22 cellular contexts compared by ENCODE assay signal in genomic region chr2:148523315-148523714, GRCh38.
DNase-seq lines count a peak whose midpoint lies in the region; ATAC-seq lines count a peak whose summit lies in the region.
"Had no signal": no experiment of that assay in that cellular context is flagged by ENCODE, and none has a peak within 500 bp of the region (broad histone marks: within the 10 kb centered on the region; RNA-seq: fewer than 3 reads in every experiment).

No MANE protein-coding gene starts in this region.

- H3K27me3 Mint-ChIP-seq in activated T-cell treated with anti-CD3 and anti-CD28 coated beads, Interleukin-2, amount 50 U/mL, for 24 hours: no peaks in the 10 kb centered on the region
- H3K27me3 Mint-ChIP-seq in activated T-cell treated with anti-CD3 and anti-CD28 coated beads, Interleukin-2, amount 50 U/mL, for 4 hours (ENCODE audit: low read depth): no peaks in the 10 kb centered on the region
- H3K27me3 Mint-ChIP-seq in CD8-positive, alpha-beta memory T cell: peaks cover 0 to 3% of the 10 kb centered on the region in 2 donors
- H3K27me3 Mint-ChIP-seq in activated T-helper 2 cell treated with anti-CD3 and anti-CD28 coated beads, Interferon-gamma antibody, Interleukin-2, Interleukin-4, amounts not matched to agents 10 μg/mL and 5 μg/mL and 100 μg/mL, durations not matched to agents 14 hours and 24 hours and 36 hours (ENCODE audit: low read depth): no peaks in the 10 kb centered on the region
- H3K27me3 Mint-ChIP-seq in naive thymus-derived CD8-positive, alpha-beta T cell: no peaks in the 10 kb centered on the region
- H3K27me3 Mint-ChIP-seq: naive B cell had no signal

- H3K36me3 Mint-ChIP-seq in activated T-cell treated with anti-CD3 and anti-CD28 coated beads, Interleukin-2, amount 50 U/mL, for 24 hours (ENCODE audit: low read depth): no peaks in the 10 kb centered on the region
- H3K36me3 Mint-ChIP-seq in activated T-cell treated with anti-CD3 and anti-CD28 coated beads, Interleukin-2, amount 50 U/mL, for 4 hours (ENCODE audit: insufficient read depth): no peaks in the 10 kb centered on the region
- H3K36me3 Mint-ChIP-seq in CD8-positive, alpha-beta memory T cell: peaks cover 0 to 4% (median 2%) of the 10 kb centered on the region in 3 donors
- H3K36me3 Mint-ChIP-seq in activated T-helper 2 cell treated with anti-CD3 and anti-CD28 coated beads, Interferon-gamma antibody, Interleukin-2, Interleukin-4, amounts not matched to agents 10 μg/mL and 5 μg/mL and 100 μg/mL, durations not matched to agents 14 hours and 24 hours and 36 hours (ENCODE audit: low read depth): no peaks in the 10 kb centered on the region
- peaks cover 0 to 2% (median 0%) of the 10 kb centered on the region in 3 donors for H3K36me3 Mint-ChIP-seq in naive thymus-derived CD8-positive, alpha-beta T cell

- DNase-seq in activated T-cell treated with anti-CD3 and anti-CD28 coated beads, Interleukin-2, amount 50 U/mL, for 24 hours: no peak
- no peak for DNase-seq in activated T-cell treated with anti-CD3 and anti-CD28 coated beads, Interleukin-2, amount 50 U/mL, for 4 hours
- DNase-seq in CD8-positive, alpha-beta memory T cell: no peak
- DNase-seq in activated T-helper 2 cell treated with anti-CD3 and anti-CD28 coated beads, Interferon-gamma antibody, Interleukin-2, Interleukin-4, amounts not matched to agents 10 μg/mL and 5 μg/mL and 100 μg/mL, durations not matched to agents 14 hours and 24 hours and 36 hours (ENCODE audit: low spot score): no peak
- no peak for DNase-seq in naive thymus-derived CD8-positive, alpha-beta T cell
- DNase-seq in NCI-H2171 treated with DMSO at 0.1 percent for 48 hours (lab: John Stamatoyannopoulos, UW) (no peak), left colon (no peak), amniotic stem cell (lab: John Stamatoyannopoulos, UW) (no peak)
- DNase-seq: DMS 273 treated with DMSO at 0.1 percent for 48 hours; erythroblast; foreskin fibroblast; immature natural killer cell; naive B cell; NCI-H524; Peyer's patch; small intestine; stimulated activated CD4-positive, alpha-beta T cell treated with anti-CD3 and anti-CD28 coated beads, Interleukin-1b, Interleukin-23, amount 100 ng/mL, for 48 hours; uterus had no signal

- CTCF ChIA-PET in CD8-positive, alpha-beta memory T cell (lab: Charles Lee): interaction anchor here (1.9 to 2.3 kb wide), 3 partner anchors 14 to 30 kb away, joined by 9 to 15 read pairs (median 11); no protein-coding TSS in a partner anchor

- POLR2A ChIA-PET in CD8-positive, alpha-beta memory T cell (lab: Charles Lee): interaction anchor here (0.6 to 1.6 kb wide), 3 partner anchors 123 to 678 kb away, joined by 3 to 7 read pairs (median 4); partner anchors contain the start of gene ACVR2A
- POLR2A ChIA-PET in naive thymus-derived CD8-positive, alpha-beta T cell (lab: Charles Lee): interaction anchor here (0.8 to 9.0 kb wide), 6 partner anchors 14 to 502 kb away, joined by 3 to 90 read pairs (median 8); partner anchors contain the start of genes MBD5 and ORC4

- H3K27ac Mint-ChIP-seq in activated T-cell treated with anti-CD3 and anti-CD28 coated beads, Interleukin-2, amount 50 U/mL, for 24 hours: peak overlapping the region; percentile 65
- H3K27ac Mint-ChIP-seq in CD8-positive, alpha-beta memory T cell: peak overlapping the region; percentile 82 to 97 (median 89)
- peak overlapping the region; percentile 23 for H3K27ac Mint-ChIP-seq in activated T-helper 2 cell treated with anti-CD3 and anti-CD28 coated beads, Interferon-gamma antibody, Interleukin-2, Interleukin-4, amounts not matched to agents 10 μg/mL and 5 μg/mL and 100 μg/mL, durations not matched to agents 14 hours and 24 hours and 36 hours
- peak overlapping the region; percentile 69 to 97 (median 92) for H3K27ac Mint-ChIP-seq in naive thymus-derived CD8-positive, alpha-beta T cell
- H3K27ac Mint-ChIP-seq: naive B cell had no signal

- no peak overlapping the region for H3K27ac ChIP-seq in CD8-positive, alpha-beta memory T cell (ENCODE audit: low read depth, low read length)
- H3K27ac ChIP-seq: C4-2B, hepatocyte, Peyer's patch, uterus had no signal

- no peaks in the 10 kb centered on the region for H3K9me3 ChIP-seq in CD8-positive, alpha-beta memory T cell (ENCODE audit: low read length)
- H3K9me3 ChIP-seq: Peyer's patch, uterus had no signal

- no peak for ATAC-seq in activated T-cell treated with anti-CD3 and anti-CD28 coated beads, Interleukin-2, amount 50 U/mL, for 4 hours
- ATAC-seq in naive thymus-derived CD8-positive, alpha-beta T cell: no peak
- ATAC-seq in left colon: no peak
- ATAC-seq: HepG2, left lobe of liver had no signal

- H3K27me3 ChIP-seq in CD8-positive, alpha-beta memory T cell (ENCODE audit: insufficient read depth, low read length, poor library complexity, severe bottlenecking): no peaks in the 10 kb centered on the region
- H3K27me3 ChIP-seq: hepatocyte, Peyer's patch, uterus had no signal

- H3K4me1 Mint-ChIP-seq in activated T-cell treated with anti-CD3 and anti-CD28 coated beads, Interleukin-2, amount 50 U/mL, for 24 hours (ENCODE audit: low read depth): peaks cover 76% of the 10 kb centered on the region
- H3K4me1 Mint-ChIP-seq in activated T-cell treated with anti-CD3 and anti-CD28 coated beads, Interleukin-2, amount 50 U/mL, for 4 hours (ENCODE audit: low read depth): peaks cover 78% of the 10 kb centered on the region
- H3K4me1 Mint-ChIP-seq in CD8-positive, alpha-beta memory T cell: peaks cover 60 to 77% (median 71%) of the 10 kb centered on the region in 3 donors
- H3K4me1 Mint-ChIP-seq in activated T-helper 2 cell treated with anti-CD3 and anti-CD28 coated beads, Interferon-gamma antibody, Interleukin-2, Interleukin-4, amounts not matched to agents 10 μg/mL and 5 μg/mL and 100 μg/mL, durations not matched to agents 14 hours and 24 hours and 36 hours (ENCODE audit: low read depth): peaks cover 52% of the 10 kb centered on the region
- peaks cover 48 to 83% (median 80%) of the 10 kb centered on the region in 4 donors for H3K4me1 Mint-ChIP-seq in naive thymus-derived CD8-positive, alpha-beta T cell

- H3K9me3 Mint-ChIP-seq in activated T-cell treated with anti-CD3 and anti-CD28 coated beads, Interleukin-2, amount 50 U/mL, for 24 hours: peaks cover 3% of the 10 kb centered on the region
- H3K9me3 Mint-ChIP-seq in activated T-cell treated with anti-CD3 and anti-CD28 coated beads, Interleukin-2, amount 50 U/mL, for 4 hours: peaks cover 4% of the 10 kb centered on the region
- no peaks in the 10 kb centered on the region for H3K9me3 Mint-ChIP-seq in CD8-positive, alpha-beta memory T cell
- peaks cover 3% of the 10 kb centered on the region for H3K9me3 Mint-ChIP-seq in activated T-helper 2 cell treated with anti-CD3 and anti-CD28 coated beads, Interferon-gamma antibody, Interleukin-2, Interleukin-4, amounts not matched to agents 10 μg/mL and 5 μg/mL and 100 μg/mL, durations not matched to agents 14 hours and 24 hours and 36 hours
- H3K9me3 Mint-ChIP-seq in naive thymus-derived CD8-positive, alpha-beta T cell: peaks cover 0 to 20% (median 0%) of the 10 kb centered on the region in 9 donors
- H3K9me3 Mint-ChIP-seq: immature natural killer cell, naive B cell had no signal

- H3K36me3 ChIP-seq in CD8-positive, alpha-beta memory T cell (ENCODE audit: insufficient read depth, low read length): no peaks in the 10 kb centered on the region
- H3K36me3 ChIP-seq: Peyer's patch, uterus had no signal

- peaks cover 71% of the 10 kb centered on the region for H3K4me1 ChIP-seq in CD8-positive, alpha-beta memory T cell (ENCODE audit: insufficient read depth, low read length)
- H3K4me1 ChIP-seq: Peyer's patch, uterus had no signal

- H3K4me3 ChIP-seq in CD8-positive, alpha-beta memory T cell (ENCODE audit: low read length): no peak overlapping the region
- H3K4me3 ChIP-seq: hepatocyte, Peyer's patch, uterus had no signal

- no peak overlapping the region for H3K4me3 Mint-ChIP-seq in activated T-cell treated with anti-CD3 and anti-CD28 coated beads, Interleukin-2, amount 50 U/mL, for 24 hours
- no peak overlapping the region for H3K4me3 Mint-ChIP-seq in activated T-cell treated with anti-CD3 and anti-CD28 coated beads, Interleukin-2, amount 50 U/mL, for 4 hours
- peak overlapping the region in 6 of 7 donors; percentile 0 to 51 (median 10) for H3K4me3 Mint-ChIP-seq in CD8-positive, alpha-beta memory T cell
- no peak overlapping the region for H3K4me3 Mint-ChIP-seq in activated T-helper 2 cell treated with anti-CD3 and anti-CD28 coated beads, Interferon-gamma antibody, Interleukin-2, Interleukin-4, amounts not matched to agents 10 μg/mL and 5 μg/mL and 100 μg/mL, durations not matched to agents 14 hours and 24 hours and 36 hours (ENCODE audit: low read depth)
- peak overlapping the region in 9 of 10 donors; percentile 6 to 78 (median 48) for H3K4me3 Mint-ChIP-seq in naive thymus-derived CD8-positive, alpha-beta T cell
- H3K4me3 Mint-ChIP-seq: immature natural killer cell, naive B cell had no signal

- intact Hi-C loops in activated T-helper 2 cell treated with anti-CD3 and anti-CD28 coated beads, Interferon-gamma antibody, Interleukin-2, Interleukin-4, amounts not matched to agents 10 μg/mL and 5 μg/mL and 100 μg/mL, durations not matched to agents 14 hours and 24 hours and 36 hours (cut with micrococcal nuclease): loop anchor here (5.0 to 10.0 kb wide), 4 partner anchors 354 to 1229 kb away; partner anchors contain the start of gene KIF5C
- intact Hi-C loops in left colon (cut with DNase I, micrococcal nuclease): no loop called here

Comparison
In these comparisons a context has a peak if more than half of its experiments do, and no peak if none do; other contexts are left out.
1. H3K27ac Mint-ChIP-seq: peak in every context shown above with its lines; median percentile 92 in naive thymus-derived CD8-positive, alpha-beta T cell; 89 in CD8-positive, alpha-beta memory T cell; 65 in activated T-cell treated with anti-CD3 and anti-CD28 coated beads, Interleukin-2, amount 50 U/mL, for 24 hours; 23 in activated T-helper 2 cell treated with anti-CD3 and anti-CD28 coated beads, Interferon-gamma antibody, Interleukin-2, Interleukin-4, amounts not matched to agents 10 μg/mL and 5 μg/mL and 100 μg/mL, durations not matched to agents 14 hours and 24 hours and 36 hours.
2. H3K4me3 Mint-ChIP-seq: peak in CD8-positive, alpha-beta memory T cell (6 of 7) and naive thymus-derived CD8-positive, alpha-beta T cell (9 of 10); none in activated T-cell treated with anti-CD3 and anti-CD28 coated beads, Interleukin-2, amount 50 U/mL, for 24 hours (single experiment), activated T-cell treated with anti-CD3 and anti-CD28 coated beads, Interleukin-2, amount 50 U/mL, for 4 hours (single experiment) and activated T-helper 2 cell treated with anti-CD3 and anti-CD28 coated beads, Interferon-gamma antibody, Interleukin-2, Interleukin-4, amounts not matched to agents 10 μg/mL and 5 μg/mL and 100 μg/mL, durations not matched to agents 14 hours and 24 hours and 36 hours (single experiment).